Comparison of ENCODE assay signal across 9 cellular contexts in the genomic region with DNA sequence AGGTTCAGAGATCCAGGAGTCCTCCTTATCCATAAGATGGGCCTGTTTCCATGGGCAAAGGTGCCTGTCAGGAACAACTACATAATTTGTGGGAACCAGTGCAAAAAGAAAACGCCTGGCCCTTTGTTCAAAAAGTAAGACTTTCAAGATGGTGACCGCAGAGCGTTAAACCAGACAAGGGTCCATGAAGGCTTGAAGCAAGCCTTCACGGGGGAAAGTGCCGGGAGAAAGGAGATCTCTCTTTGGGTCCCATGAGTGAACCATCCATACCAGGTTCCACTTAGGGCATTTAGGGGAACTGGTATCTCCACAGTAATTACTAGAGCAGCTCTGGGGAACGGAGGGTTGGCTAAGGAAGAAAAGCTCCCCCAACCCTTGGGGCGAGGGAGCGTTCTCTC. TPM values are rescaled to one million over a fixed set of nuclear protein-coding genes. Genes with fewer than 3 reads are reported as not detected.
DNase-seq lines count a peak whose midpoint lies in the region; ATAC-seq, FAIRE-seq and TF ChIP-seq lines count a peak whose summit lies in the region.
"Had no signal": no experiment of that assay in that cellular context is flagged by ENCODE, and none has a peak within 500 bp of the region (broad histone marks: within the 10 kb centered on the region; RNA-seq: fewer than 3 reads in every experiment).

No MANE protein-coding gene starts in this region.

- DNase-seq in cardiac muscle cell (ENCODE audit: low read depth in 1 of 2, low spot score in 1 of 2) = no peak
- DNase-seq in left ventricle myocardium superior = no peak
- DNase-seq in K562 (ENCODE audit: extremely low read depth in 1 of 4, low spot score in 3 of 4) = no peak
- DNase-seq in mesothelial cell of epicardium (ENCODE audit: low spot score in 2 of 2, unreplicated experiment in 2 of 2) = no peak
- DNase-seq in upper lobe of left lung = no peak
- DNase-seq in RWPE1 (ENCODE audit: low spot score) = no peak
- DNase-seq in AG08396 (ENCODE audit: low spot score) = no peak

- CTCF ChIA-PET in K562 (lab: Yijun Ruan, JAX; ENCODE audit: low intra/inter-chr PET ratio) = interaction anchor here (1.4 kb wide), 1 partner anchor 77 kb away, joined by 7 read pairs; no protein-coding TSS in a partner anchor
- CTCF ChIA-PET in RWPE1 (lab: Yijun Ruan, JAX) = interaction anchor here (0.6 to 2.7 kb wide), 13 partner anchors 11 to 422 kb away, joined by 3 to 12 read pairs (median 5); a partner anchor contains a TSS

- no peak for TF ChIP-seq RAD21 in K562 (CRISPR knock-in tag; conservative IDR thresholded peaks at IDR 0.05 in 1 of 2, IDR thresholded peaks at IDR 0.05 in 1 of 2)

- H3K27ac ChIP-seq in cardiac muscle cell (no peak overlapping the region), K562 (ENCODE audit: extremely low read depth, low read depth, low read length) (no peak overlapping the region), upper lobe of left lung (peak overlapping the region in 3 of 4 donors; percentile 79 to 84 (median 81)), RWPE1 (no peak overlapping the region; the same call in 1 of the 2 replicates)
- H3K27ac ChIP-seq: epithelial cell of prostate had no signal

- peaks cover 96% of the 10 kb centered on the region for H3K27me3 Mint-ChIP-seq in mesothelial cell of epicardium (ENCODE audit: low read depth)

- intact Hi-C loops in left ventricle myocardium superior (cut with micrococcal nuclease) (no loop called here), K562 (cut with micrococcal nuclease) (loop anchor here (1.0 kb wide), 1 partner anchor 77 kb away; no protein-coding TSS in a partner anchor)

- H3K4me3 ChIP-seq in cardiac muscle cell (peak overlapping the region; percentile 67), K562 (no peak overlapping the region), upper lobe of left lung (peak overlapping the region in 3 of 4 donors; percentile 80 to 82 (median 81))

- TF ChIP-seq POLR2A in K562 (conservative IDR thresholded peaks at IDR 0.05) = no peak
- TF ChIP-seq POLR2A in upper lobe of left lung (IDR thresholded peaks at IDR 0.05) = no peak

- no peak for ATAC-seq in left ventricle myocardium superior
- no peak for ATAC-seq in K562
- no peak for ATAC-seq in upper lobe of left lung (ENCODE audit: low FRiP score in 2 of 2)
- ATAC-seq in GM21381 (IDR thresholded peaks at IDR 0.05; ENCODE audit: unreplicated experiment) = no peak

- FAIRE-seq in K562 (lab: Jason Lieb, UNC) = no peak

- H3K4me3 Mint-ChIP-seq in mesothelial cell of epicardium = peak overlapping the region; percentile 62

- no peak overlapping the region for H3K4me2 ChIP-seq in K562 (ENCODE audit: insufficient read depth, low read length)

- H3K9me3 ChIP-seq in cardiac muscle cell (ENCODE audit: low read depth) (no peaks in the 10 kb centered on the region), K562 (replicated peaks; ENCODE audit: control insufficient read depth, insufficient read depth, low read depth, low read length) (no peaks in the 10 kb centered on the region), upper lobe of left lung (no peaks in the 10 kb centered on the region)

- no peak overlapping the region for H3K27ac Mint-ChIP-seq in mesothelial cell of epicardium

- H3K4me1 Mint-ChIP-seq in mesothelial cell of epicardium = peaks cover 37% of the 10 kb centered on the region

- no TSS peak for BruUV-seq in K562 (replicated peaks; lab: Mats Ljungman, UMichigan)

- TF ChIP-seq CTCF in cardiac muscle cell (IDR thresholded peaks at IDR 0.05; ENCODE audit: low read depth, low read length) (no peak), K562 (IDR thresholded peaks at IDR 0.05 in 2 of 3, conservative IDR thresholded peaks at IDR 0.05 in 1 of 3; ENCODE audit: insufficient read depth in 2 of 3, low read depth in 1 of 3, low read length in 3 of 3) (no peak), mesothelial cell of epicardium (IDR thresholded peaks at IDR 0.05; ENCODE audit: unreplicated experiment) (no peak), upper lobe of left lung (IDR thresholded peaks at IDR 0.05) (no peak), RWPE1 (conservative IDR thresholded peaks at IDR 0.05; ENCODE audit: low read depth) (no peak)

- H3K36me3 Mint-ChIP-seq in mesothelial cell of epicardium = no peaks in the 10 kb centered on the region

- no peak for TF ChIP-seq EP300 in K562 (IDR thresholded peaks at IDR 0.05; ENCODE audit: low read length)
- TF ChIP-seq EP300 in upper lobe of left lung (IDR thresholded peaks at IDR 0.05) = no peak

- H2AFZ ChIP-seq in K562 (ENCODE audit: low read depth, low read length) = 0 out of 2 replicates have a peak overlapping the region, but pooled peaks have one; percentile 3

- WGBS in K562 (ENCODE audit: insufficient coverage, low coverage, missing lambda C conversion rate) = 80% methylated on average over 7 of the region's 8 CpGs
- 64 to 87% methylated on average over 6 to 8 of the region's 8 CpGs for WGBS in upper lobe of left lung, 2 donors

- H3K36me3 ChIP-seq in cardiac muscle cell = no peaks in the 10 kb centered on the region
- H3K36me3 ChIP-seq in K562 (ENCODE audit: control insufficient read depth, insufficient read depth, low read length) = no peaks in the 10 kb centered on the region
- H3K36me3 ChIP-seq in upper lobe of left lung = no peaks in the 10 kb centered on the region

- no peaks in the 10 kb centered on the region for H3K27me3 ChIP-seq in cardiac muscle cell
- H3K27me3 ChIP-seq in K562 (ENCODE audit: control insufficient read depth in 2 of 2, insufficient read depth in 2 of 2, low read length in 2 of 2) = peaks cover 16 to 24% of the 10 kb centered on the region in 2 experiments; a peak in 4 of 5 replicates
- H3K27me3 ChIP-seq in upper lobe of left lung = peaks cover 0 to 12% (median 4%) of the 10 kb centered on the region in 4 donors

- no peaks in the 10 kb centered on the region for H3K9me3 Mint-ChIP-seq in mesothelial cell of epicardium

- H3K9me1 ChIP-seq in K562 (ENCODE audit: control insufficient read depth, insufficient read depth, low read length) = no peaks in the 10 kb centered on the region

- H3K9ac ChIP-seq in K562 (ENCODE audit: insufficient read depth in 1 of 2, low read depth in 2 of 2, low read length in 2 of 2) = no peak overlapping the region

- no peaks in the 10 kb centered on the region for H3K79me2 ChIP-seq in K562 (ENCODE audit: control insufficient read depth, insufficient read depth, low read length)

- in situ Hi-C loops in K562 (cut with MboI) = no loop called here

- peaks cover 4% of the 10 kb centered on the region; the same call in 1 of the 2 replicates for H4K20me1 ChIP-seq in K562 (replicated peaks; ENCODE audit: control insufficient read depth, insufficient read depth, low read length)

- peaks cover 14% of the 10 kb centered on the region for H3K4me1 ChIP-seq in cardiac muscle cell (ENCODE audit: low read depth)
- peaks cover 28 to 45% of the 10 kb centered on the region in 2 experiments for H3K4me1 ChIP-seq in K562 (replicated peaks in 1 of 2; ENCODE audit: control insufficient read depth in 2 of 2, insufficient read depth in 2 of 2, low read length in 2 of 2)
- peaks cover 62 to 70% (median 67%) of the 10 kb centered on the region in 4 donors for H3K4me1 ChIP-seq in upper lobe of left lung

- POLR2A ChIA-PET in K562 (lab: Yijun Ruan, JAX) = interaction anchor here (1.4 to 1.6 kb wide), 2 partner anchors 10 to 15 kb away, joined by 3 to 6 read pairs; no protein-coding TSS in a partner anchor
- POLR2A ChIA-PET in RWPE1 (lab: Yijun Ruan, JAX; ENCODE audit: low non-redundant PET) = interaction anchor here (1.0 kb wide), 1 partner anchor 9 kb away, joined by 6 read pairs; no protein-coding TSS in a partner anchor

RNA-seq across cellular contexts. Expression of a gene that starts 0.9 kb away (rescaled TPM):
- total RNA-seq in cardiac muscle cell = 45.3 and 50.7 TPM in 2 replicates
- polyA plus RNA-seq in cardiac muscle cell = 40.9 and 42.0 TPM in 2 replicates
- 4.2 TPM for total RNA-seq in left ventricle myocardium superior
- total RNA-seq in K562 (2011; cell fraction: chromatin; rRNA removed; ENCODE audit: low replicate concordance) = 17.2 and 26.4 TPM in 2 replicates
- 14.7 and 19.2 TPM in 2 replicates for total RNA-seq in K562 (2011; cell fraction: nucleolus; rRNA removed)
- 15.8 and 17.7 TPM in 2 replicates for total RNA-seq in K562 (2011; cell fraction: nucleoplasm; rRNA removed)
- total RNA-seq in K562 (2014; rRNA removed) = 25.2 and 32.1 TPM in 2 replicates
- total RNA-seq in K562 (2014; rRNA removed; fragmentation: Illumina TruSeq; extraction: Trizol) = 20.3 and 21.7 TPM in 2 replicates
- total RNA-seq in K562 (2015; rRNA removed; fragmentation: Illumina TruSeq; extraction: Trizol) = 26.7 and 28.5 TPM in 2 replicates
- total RNA-seq in K562 (2021) = 35.2 and 38.1 TPM in 2 replicates
- polyA plus RNA-seq in K562 (2011; rRNA removed) = 20.8 and 42.4 TPM in 2 replicates
- polyA plus RNA-seq in K562 (2011; cell fraction: cytosol; rRNA removed) = 24.2 and 36.3 TPM in 2 replicates
- 58.6 and 70.3 TPM in 2 replicates for polyA plus RNA-seq in K562 (2011; cell fraction: nucleus; rRNA removed)
- 33.6 and 70.4 TPM in 2 replicates for polyA plus RNA-seq in K562 (2012)
- 36.1 and 41.0 TPM in 2 replicates for polyA plus RNA-seq in K562 (2014; fragmentation: Illumina TruSeq; extraction: Trizol)
- polyA plus RNA-seq in K562 (2014; fragmentation: Nextera tagmentation; extraction: Ambion mirVana) = 1 to 10 TPM; 6.1 to 6.9 TPM
- polyA plus RNA-seq in K562 (2014; rRNA removed) = 27.4 and 27.9 TPM in 2 replicates
- polyA minus RNA-seq in K562 (2011; rRNA and poly(A)+ RNA removed) = 24.4 and 42.9 TPM in 2 replicates
- polyA minus RNA-seq in K562 (2011; cell fraction: cytosol; rRNA and poly(A)+ RNA removed) = 19.2 and 30.5 TPM in 2 replicates
- polyA minus RNA-seq in K562 (2011; cell fraction: nucleus; rRNA and poly(A)+ RNA removed) = 23.4 and 57.9 TPM in 2 replicates
- 6.5 to 7.0 TPM (median 6.8 TPM) in 3 replicates for total RNA-seq in mesothelial cell of epicardium
- total RNA-seq in upper lobe of left lung = 10 to 100 TPM; 47.2 to 61.1 (median 54.9) TPM

RNA-seq across cellular contexts. Expression of a gene that starts 36.1 kb away (rescaled TPM):
- 22.8 and 24.7 TPM in 2 replicates for total RNA-seq in cardiac muscle cell
- 13.6 and 27.0 TPM in 2 replicates for polyA plus RNA-seq in cardiac muscle cell
- 0.64 TPM for total RNA-seq in left ventricle myocardium superior
- total RNA-seq in K562 (2011; cell fraction: chromatin; rRNA removed; ENCODE audit: low replicate concordance) = 4.6 and 15.1 TPM in 2 replicates
- total RNA-seq in K562 (2011; cell fraction: nucleolus; rRNA removed) = 3.8 and 6.3 TPM in 2 replicates
- 3.2 and 3.4 TPM in 2 replicates for total RNA-seq in K562 (2011; cell fraction: nucleoplasm; rRNA removed)
- 4.6 and 6.4 TPM in 2 replicates for total RNA-seq in K562 (2014; rRNA removed)
- total RNA-seq in K562 (2014; rRNA removed; fragmentation: Illumina TruSeq; extraction: Trizol) = 1.8 and 2.3 TPM in 2 replicates
- 5.0 and 5.4 TPM in 2 replicates for total RNA-seq in K562 (2015; rRNA removed; fragmentation: Illumina TruSeq; extraction: Trizol)
- 6.1 and 6.8 TPM in 2 replicates for total RNA-seq in K562 (2021)
- 4.2 and 4.6 TPM in 2 replicates for polyA plus RNA-seq in K562 (2011; rRNA removed)
- polyA plus RNA-seq in K562 (2011; cell fraction: cytosol; rRNA removed) = 2.8 and 6.8 TPM in 2 replicates
- polyA plus RNA-seq in K562 (2011; cell fraction: nucleus; rRNA removed) = 9.2 and 11.6 TPM in 2 replicates
- 6.6 and 7.4 TPM in 2 replicates for polyA plus RNA-seq in K562 (2012)
- 3.7 and 4.9 TPM in 2 replicates for polyA plus RNA-seq in K562 (2014; fragmentation: Illumina TruSeq; extraction: Trizol)
- polyA plus RNA-seq in K562 (2014; fragmentation: Nextera tagmentation; extraction: Ambion mirVana) = 1 to 10 TPM; 7.9 to 9.0 TPM
- polyA plus RNA-seq in K562 (2014; rRNA removed) = 4.8 and 9.1 TPM in 2 replicates
- polyA minus RNA-seq in K562 (2011; rRNA and poly(A)+ RNA removed) = 3.5 and 4.0 TPM in 2 replicates
- polyA minus RNA-seq in K562 (2011; cell fraction: cytosol; rRNA and poly(A)+ RNA removed) = 2.1 and 3.5 TPM in 2 replicates
- polyA minus RNA-seq in K562 (2011; cell fraction: nucleus; rRNA and poly(A)+ RNA removed) = 6.9 and 10.1 TPM in 2 replicates
- total RNA-seq in mesothelial cell of epicardium = 7.9 to 8.4 TPM (median 8.2 TPM) in 3 replicates
- total RNA-seq in upper lobe of left lung = 10 to 100 TPM in 2 of 6 donors, 1 to 10 TPM in 4; 7.4 to 25.1 (median 9.2) TPM

Comparison
In these comparisons a context has a peak if more than half of its experiments do, and no peak if none do; other contexts are left out.
1. H3K27ac ChIP-seq: peak in upper lobe of left lung (3 of 4); none in cardiac muscle cell (single experiment), K562 (single experiment) and RWPE1 (single experiment).